ENCODE assay signal across 16 cellular contexts in genomic region chr17:44192750-44193149, GRCh38. TPM values are rescaled to one million over a fixed set of nuclear protein-coding genes. Genes with fewer than 3 reads are reported as not detected.
A peak's percentile ranks its signal among the peaks of the same experiment; 100 is the strongest.
DNase-seq lines count a peak whose midpoint lies in the region; ATAC-seq and TF ChIP-seq lines count a peak whose summit lies in the region.
"Had no signal": no experiment of that assay in that cellular context is flagged by ENCODE, and none has a peak within 500 bp of the region (broad histone marks: within the 10 kb centered on the region; RNA-seq: fewer than 3 reads in every experiment).

No MANE protein-coding gene starts in this region.

- no peaks in the 10 kb centered on the region for H3F3A ChIP-seq in PC-3 (ENCODE audit: low read length, unreplicated experiment)

- intact Hi-C loops in Caco-2 (cut with micrococcal nuclease; ENCODE audit: unreplicated experiment) (no loop called here), PC-3 (cut with micrococcal nuclease) (loop anchor here (10.0 kb wide), 1 partner anchor 312 kb away; the partner anchor contains the start of gene GPATCH8)

- H3K9me2 ChIP-seq in PC-3 (replicated peaks; ENCODE audit: low read length) = no peaks in the 10 kb centered on the region

- H3K79me2 ChIP-seq in PC-3 (ENCODE audit: low read length) = peaks cover 28% of the 10 kb centered on the region

- 0 out of 2 replicates have a peak, but pooled peaks have one; percentile 8 for ATAC-seq in PC-3
- ATAC-seq in esophagus mucosa = peak; percentile 1
- no peak for ATAC-seq in GM18511 (IDR thresholded peaks at IDR 0.05; ENCODE audit: unreplicated experiment)
- ATAC-seq: T-cell had no signal

- H3K4me1 ChIP-seq in Caco-2 (peaks cover 25% of the 10 kb centered on the region), PC-3 (ENCODE audit: insufficient read depth, low read length) (peaks cover 13% of the 10 kb centered on the region), skeletal muscle tissue (ENCODE audit: control insufficient read depth in 3 of 3, insufficient read depth in 3 of 3, low read length in 3 of 3) (peaks cover 12 to 19% (median 13%) of the 10 kb centered on the region in 3 donors)

- H3K9ac ChIP-seq in PC-3 (ENCODE audit: low read length) (no peak overlapping the region), skeletal muscle tissue (ENCODE audit: low read depth in 1 of 3, low read length in 3 of 3) (no peak overlapping the region)

- H3K27me3 Mint-ChIP-seq in Caco-2 (ENCODE audit: insufficient read depth, unreplicated experiment) = no peaks in the 10 kb centered on the region
- H3K27me3 Mint-ChIP-seq: T-cell had no signal

- H3K4me2 ChIP-seq in PC-3 (ENCODE audit: low read length) = no peak overlapping the region

- peaks cover 17% of the 10 kb centered on the region for H3K4me1 Mint-ChIP-seq in Caco-2 (ENCODE audit: low read depth, unreplicated experiment)

- DNase-seq in Caco-2 (no peak), PC-3 (no peak), NCI-H2227 (lab: John Stamatoyannopoulos, UW; ENCODE audit: unreplicated experiment) (no peak), SHP77 treated with DMSO at 0.1 percent for 48 hours (lab: John Stamatoyannopoulos, UW) (no peak), Kasumi-1 (lab: John Stamatoyannopoulos, UW) (no peak)
- DNase-seq: activated CD4-positive, alpha-beta T cell treated with anti-CD3 and anti-CD28 coated beads for 4 hours; C1 segment of cervical spinal cord; central memory CD4-positive, alpha-beta T cell; left lung; NCI-H2171 treated with DMSO at 0.1 percent for 48 hours; stimulated activated CD8-positive, alpha-beta memory T cell treated with anti-CD3 and anti-CD28 coated beads, Interleukin-4, amount 100 ng/mL, for 48 hours; T-cell had no signal

- no peaks in the 10 kb centered on the region for H3K9me3 Mint-ChIP-seq in Caco-2 (ENCODE audit: unreplicated experiment)
- H3K9me3 Mint-ChIP-seq: T-cell had no signal

- H3K27ac Mint-ChIP-seq in Caco-2 (ENCODE audit: unreplicated experiment) = peak overlapping the region; percentile 63

- H4K20me1 ChIP-seq in PC-3 (ENCODE audit: low read length) = no peaks in the 10 kb centered on the region

- POLR2A ChIA-PET in Caco-2 (lab: Charles Lee) (no interaction called here), PC-3 (lab: Charles Lee; ENCODE audit: unreplicated experiment) (no interaction called here)

- no peak overlapping the region for H3K4me3 ChIP-seq in Caco-2 (ENCODE audit: low read depth, low read length)
- H3K4me3 ChIP-seq in PC-3 (ENCODE audit: low read length) = no peak overlapping the region
- no peak overlapping the region for H3K4me3 ChIP-seq in skeletal muscle tissue (ENCODE audit: low read length in 3 of 3)
- H3K4me3 ChIP-seq: left lung had no signal

- H3K27ac ChIP-seq in PC-3 (ENCODE audit: low read length) = no peak overlapping the region
- peak overlapping the region; percentile 7 for H3K27ac ChIP-seq in skeletal muscle tissue (ENCODE audit: low read depth, low read length)

- H3K9me3 ChIP-seq in Caco-2 (no peaks in the 10 kb centered on the region), PC-3 (ENCODE audit: low read length) (no peaks in the 10 kb centered on the region), skeletal muscle tissue (ENCODE audit: control insufficient read depth in 3 of 3, low read length in 3 of 3) (no peaks in the 10 kb centered on the region)
- H3K9me3 ChIP-seq: left lung had no signal

- CTCF ChIA-PET in Caco-2 (lab: Charles Lee) = interaction anchor here (0.6 kb wide), 1 partner anchor 52 kb away, joined by 5 read pairs; no protein-coding TSS in a partner anchor
- CTCF ChIA-PET in PC-3 (lab: Charles Lee) = no interaction called here

- H3K27me3 ChIP-seq in Caco-2 (replicated peaks; ENCODE audit: control insufficient read depth, insufficient read depth, low read length) (no peaks in the 10 kb centered on the region), PC-3 (ENCODE audit: low read length) (no peaks in the 10 kb centered on the region), skeletal muscle tissue (ENCODE audit: control insufficient read depth in 3 of 3, insufficient read depth in 3 of 3, low read length in 3 of 3) (no peaks in the 10 kb centered on the region)
- H3K27me3 ChIP-seq: left lung had no signal

- no peak for TF ChIP-seq CTCF in Caco-2 (IDR thresholded peaks at IDR 0.05; ENCODE audit: insufficient read depth in 1 of 2, low read depth in 1 of 2, low read length in 1 of 2, severe bottlenecking in 1 of 2, unreplicated experiment in 1 of 2)
- TF ChIP-seq CTCF in PC-3 (conservative IDR thresholded peaks at IDR 0.05; ENCODE audit: low read depth, low read length) = no peak

- H2AFZ ChIP-seq in PC-3 (ENCODE audit: low read length) = no peak overlapping the region

- H3K36me3 ChIP-seq in Caco-2 (ENCODE audit: control insufficient read depth, insufficient read depth, low read length) = peaks cover 5% of the 10 kb centered on the region
- H3K36me3 ChIP-seq in PC-3 (ENCODE audit: low read depth, low read length) = peaks cover 32% of the 10 kb centered on the region
- H3K36me3 ChIP-seq in skeletal muscle tissue (ENCODE audit: control insufficient read depth in 3 of 3, insufficient read depth in 3 of 3, low read length in 3 of 3) = peaks cover 49 to 60% (median 59%) of the 10 kb centered on the region in 3 donors

- peak overlapping the region; percentile 11 for H3K4me3 Mint-ChIP-seq in Caco-2 (ENCODE audit: unreplicated experiment)
- H3K4me3 Mint-ChIP-seq: T-cell had no signal

- H3K36me3 Mint-ChIP-seq in Caco-2 (ENCODE audit: insufficient read depth, unreplicated experiment) = peaks cover 87% of the 10 kb centered on the region

- BruUV-seq in Caco-2 (replicated peaks; lab: Mats Ljungman, UMichigan) (no TSS peak), PC-3 (replicated peaks; lab: Mats Ljungman, UMichigan) (no TSS peak)

RNA-seq across cellular contexts. Expression of gene TMUB2, which starts 6.0 kb away (rescaled TPM):
- total RNA-seq in Caco-2 (2022) (28.4 and 30.3 TPM in 2 replicates), PC-3 (2014; rRNA removed) (38.3 and 43.4 TPM in 2 replicates), esophagus mucosa (18.2 TPM), skeletal muscle tissue (24.0 TPM)

RNA-seq across cellular contexts. Expression of gene ATXN7L3, which starts 6.9 kb away (rescaled TPM):
- total RNA-seq in Caco-2 (2022) = 91.2 and 92.0 TPM in 2 replicates
- 73.9 and 78.3 TPM in 2 replicates for total RNA-seq in PC-3 (2014; rRNA removed)
- total RNA-seq in esophagus mucosa = 61.6 TPM
- total RNA-seq in skeletal muscle tissue = 21.4 TPM

RNA-seq across cellular contexts. Expression of gene ASB16, which starts 22.2 kb away (rescaled TPM):
- 0.26 TPM in 1 of 2 replicates, not detected in the other for total RNA-seq in Caco-2 (2022)
- total RNA-seq in PC-3 (2014; rRNA removed) = 0.35 and 0.51 TPM in 2 replicates
- total RNA-seq in esophagus mucosa = not detected
- 4.7 TPM for total RNA-seq in skeletal muscle tissue
- total RNA-seq: left lung, M059J had no signal

RNA-seq across cellular contexts. Expression of gene UBTF, which starts 26.7 kb away (rescaled TPM):
- 66.0 and 74.3 TPM in 2 replicates for total RNA-seq in Caco-2 (2022)
- 139 and 183 TPM in 2 replicates for total RNA-seq in PC-3 (2014; rRNA removed)
- 60.7 TPM for total RNA-seq in esophagus mucosa
- 51.7 TPM for total RNA-seq in skeletal muscle tissue

RNA-seq across cellular contexts. Expression of gene HROB, which starts 51.0 kb away (rescaled TPM):
- 15.2 and 17.0 TPM in 2 replicates for total RNA-seq in Caco-2 (2022)
- 13.5 and 14.3 TPM in 2 replicates for total RNA-seq in PC-3 (2014; rRNA removed)
- 6.3 TPM for total RNA-seq in esophagus mucosa
- total RNA-seq in skeletal muscle tissue = 1.0 TPM
